Comparison of ENCODE assay signal across 1 cellular context in genomic region chr5:159104058-159104651, GRCh38.
A peak's percentile ranks its signal among the peaks of the same experiment; 100 is the strongest.
TF ChIP-seq lines count a peak whose summit lies in the region.

No MANE protein-coding gene starts in this region.

TF ChIP-seq in H1, 55 proteins besides CTCF, POLR2A, EP300 and RAD21:
- TF ChIP-seq HDAC6 (IDR thresholded peaks at IDR 0.05; ENCODE audit: low read depth, low read length) (no peak), SAP30 (IDR thresholded peaks at IDR 0.05; ENCODE audit: insufficient read depth, insufficient replicate concordance, low read length) (no peak), MAX (IDR thresholded peaks at IDR 0.05) (peak; percentile 65), EZH2 (IDR thresholded peaks at IDR 0.05; ENCODE audit: low read depth, low read length, severe bottlenecking) (peak; percentile 50), KDM4A (IDR thresholded peaks at IDR 0.05; ENCODE audit: low read depth, low read length, severe bottlenecking) (peak; percentile 39), CHD1 (IDR thresholded peaks at IDR 0.05; ENCODE audit: low read depth, low read length) (no peak), FOSL1 (IDR thresholded peaks at IDR 0.05; ENCODE audit: insufficient read depth, low read depth, low read length) (no peak), CHD2 (IDR thresholded peaks at IDR 0.05; ENCODE audit: low read length) (no peak), SUZ12 (IDR thresholded peaks at IDR 0.05; ENCODE audit: low read length) (peak; percentile 51), CBX5 (IDR thresholded peaks at IDR 0.05; ENCODE audit: low read depth, low read length) (no peak), E2F6 (IDR thresholded peaks at IDR 0.05) (peak; percentile 78), CEBPB (IDR thresholded peaks at IDR 0.05; ENCODE audit: low read depth, low read length) (no peak), GABPA (IDR thresholded peaks at IDR 0.05; ENCODE audit: borderline replicate concordance, insufficient read depth, low read length) (0 out of 2 replicates have a peak, but pooled peaks have one; percentile 28)
